In the genomic region with DNA sequence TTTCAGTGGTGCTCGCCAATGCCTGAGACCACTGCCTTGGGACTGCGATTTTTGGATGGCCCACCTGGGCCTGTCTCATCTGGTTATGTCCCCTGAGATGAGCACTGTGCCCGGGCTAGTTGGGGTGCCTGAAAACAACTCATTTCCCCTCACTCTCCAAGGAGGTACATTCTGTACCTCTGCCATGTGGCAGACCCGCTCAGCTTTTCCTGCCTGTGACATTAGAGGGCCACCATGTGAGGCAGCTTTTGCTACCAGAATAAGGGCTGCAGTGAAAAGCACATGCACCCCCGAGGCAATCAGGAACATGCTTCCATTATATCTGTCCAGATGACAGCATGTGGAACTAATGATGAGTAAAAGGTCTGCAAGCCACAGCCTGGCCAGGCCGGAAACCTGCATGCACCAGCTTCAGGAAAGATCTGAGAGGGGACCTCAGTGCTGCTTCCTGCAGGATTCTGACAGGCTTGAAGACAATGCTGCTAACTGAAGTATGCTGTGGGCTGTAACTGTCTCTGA, we compare ENCODE assay signal across 1 cellular context.
A peak's percentile ranks its signal among the peaks of the same experiment; 100 is the strongest.
TF ChIP-seq lines count a peak whose summit lies in the region.

No MANE protein-coding gene starts in this region.

TF ChIP-seq in HepG2, 621 proteins besides CTCF, POLR2A, EP300 and RAD21 (continued from another document and continues in another):
- TF ChIP-seq TMF1 (CRISPR knock-in tag; IDR thresholded peaks at IDR 0.05; ENCODE audit: low read depth) (no peak), PAX8 (CRISPR knock-in tag; IDR thresholded peaks at IDR 0.05; ENCODE audit: borderline replicate concordance) (no peak), BHLHE40 (IDR thresholded peaks at IDR 0.05; ENCODE audit: low read length) (no peak), HOXA5 (CRISPR knock-in tag; IDR thresholded peaks at IDR 0.05) (no peak), ZNF441 (CRISPR knock-in tag; IDR thresholded peaks at IDR 0.05; ENCODE audit: borderline replicate concordance) (no peak), ZNF530 (CRISPR knock-in tag; IDR thresholded peaks at IDR 0.05; ENCODE audit: low read depth) (no peak), YEATS4 (CRISPR knock-in tag; IDR thresholded peaks at IDR 0.05; ENCODE audit: borderline replicate concordance) (no peak), EED (CRISPR knock-in tag; IDR thresholded peaks at IDR 0.05) (no peak), ONECUT2 (CRISPR knock-in tag; IDR thresholded peaks at IDR 0.05) (no peak), SMARCE1 (IDR thresholded peaks at IDR 0.05; ENCODE audit: borderline replicate concordance) (no peak), TRIM24 (CRISPR knock-in tag; IDR thresholded peaks at IDR 0.05) (no peak), SATB2 (CRISPR knock-in tag; IDR thresholded peaks at IDR 0.05) (no peak), RBM22 (optimal IDR thresholded peaks at IDR 0.05; ENCODE audit: low read length) (no peak), SIN3A (IDR thresholded peaks at IDR 0.05; ENCODE audit: borderline replicate concordance, low read depth, low read length) (no peak), ZNF737 (CRISPR knock-in tag; IDR thresholded peaks at IDR 0.05; ENCODE audit: borderline replicate concordance) (no peak), ZNF883 (CRISPR knock-in tag; IDR thresholded peaks at IDR 0.05; ENCODE audit: not compliant biosample characterization) (no peak), DPF2 (CRISPR knock-in tag; IDR thresholded peaks at IDR 0.05; ENCODE audit: borderline replicate concordance, low read depth) (no peak), MAF1 (CRISPR knock-in tag; IDR thresholded peaks at IDR 0.05; ENCODE audit: borderline replicate concordance) (no peak), KDM2A (CRISPR knock-in tag; IDR thresholded peaks at IDR 0.05; ENCODE audit: borderline replicate concordance, low read depth) (no peak), NFIB (CRISPR knock-in tag; IDR thresholded peaks at IDR 0.05; ENCODE audit: borderline replicate concordance) (no peak), RARA (CRISPR knock-in tag; IDR thresholded peaks at IDR 0.05) (no peak), ZNF264 (CRISPR knock-in tag; IDR thresholded peaks at IDR 0.05) (no peak), MIER2 (CRISPR knock-in tag; IDR thresholded peaks at IDR 0.05) (no peak)
- TF ChIP-seq, protein P1, sequence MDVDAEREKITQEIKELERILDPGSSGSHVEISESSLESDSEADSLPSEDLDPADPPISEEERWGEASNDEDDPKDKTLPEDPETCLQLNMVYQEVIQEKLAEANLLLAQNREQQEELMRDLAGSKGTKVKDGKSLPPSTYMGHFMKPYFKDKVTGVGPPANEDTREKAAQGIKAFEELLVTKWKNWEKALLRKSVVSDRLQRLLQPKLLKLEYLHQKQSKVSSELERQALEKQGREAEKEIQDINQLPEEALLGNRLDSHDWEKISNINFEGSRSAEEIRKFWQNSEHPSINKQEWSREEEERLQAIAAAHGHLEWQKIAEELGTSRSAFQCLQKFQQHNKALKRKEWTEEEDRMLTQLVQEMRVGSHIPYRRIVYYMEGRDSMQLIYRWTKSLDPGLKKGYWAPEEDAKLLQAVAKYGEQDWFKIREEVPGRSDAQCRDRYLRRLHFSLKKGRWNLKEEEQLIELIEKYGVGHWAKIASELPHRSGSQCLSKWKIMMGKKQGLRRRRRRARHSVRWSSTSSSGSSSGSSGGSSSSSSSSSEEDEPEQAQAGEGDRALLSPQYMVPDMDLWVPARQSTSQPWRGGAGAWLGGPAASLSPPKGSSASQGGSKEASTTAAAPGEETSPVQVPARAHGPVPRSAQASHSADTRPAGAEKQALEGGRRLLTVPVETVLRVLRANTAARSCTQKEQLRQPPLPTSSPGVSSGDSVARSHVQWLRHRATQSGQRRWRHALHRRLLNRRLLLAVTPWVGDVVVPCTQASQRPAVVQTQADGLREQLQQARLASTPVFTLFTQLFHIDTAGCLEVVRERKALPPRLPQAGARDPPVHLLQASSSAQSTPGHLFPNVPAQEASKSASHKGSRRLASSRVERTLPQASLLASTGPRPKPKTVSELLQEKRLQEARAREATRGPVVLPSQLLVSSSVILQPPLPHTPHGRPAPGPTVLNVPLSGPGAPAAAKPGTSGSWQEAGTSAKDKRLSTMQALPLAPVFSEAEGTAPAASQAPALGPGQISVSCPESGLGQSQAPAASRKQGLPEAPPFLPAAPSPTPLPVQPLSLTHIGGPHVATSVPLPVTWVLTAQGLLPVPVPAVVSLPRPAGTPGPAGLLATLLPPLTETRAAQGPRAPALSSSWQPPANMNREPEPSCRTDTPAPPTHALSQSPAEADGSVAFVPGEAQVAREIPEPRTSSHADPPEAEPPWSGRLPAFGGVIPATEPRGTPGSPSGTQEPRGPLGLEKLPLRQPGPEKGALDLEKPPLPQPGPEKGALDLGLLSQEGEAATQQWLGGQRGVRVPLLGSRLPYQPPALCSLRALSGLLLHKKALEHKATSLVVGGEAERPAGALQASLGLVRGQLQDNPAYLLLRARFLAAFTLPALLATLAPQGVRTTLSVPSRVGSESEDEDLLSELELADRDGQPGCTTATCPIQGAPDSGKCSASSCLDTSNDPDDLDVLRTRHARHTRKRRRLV (CRISPR knock-in tag; IDR thresholded peaks at IDR 0.05), result no peak
- TF ChIP-seq, protein P2, sequence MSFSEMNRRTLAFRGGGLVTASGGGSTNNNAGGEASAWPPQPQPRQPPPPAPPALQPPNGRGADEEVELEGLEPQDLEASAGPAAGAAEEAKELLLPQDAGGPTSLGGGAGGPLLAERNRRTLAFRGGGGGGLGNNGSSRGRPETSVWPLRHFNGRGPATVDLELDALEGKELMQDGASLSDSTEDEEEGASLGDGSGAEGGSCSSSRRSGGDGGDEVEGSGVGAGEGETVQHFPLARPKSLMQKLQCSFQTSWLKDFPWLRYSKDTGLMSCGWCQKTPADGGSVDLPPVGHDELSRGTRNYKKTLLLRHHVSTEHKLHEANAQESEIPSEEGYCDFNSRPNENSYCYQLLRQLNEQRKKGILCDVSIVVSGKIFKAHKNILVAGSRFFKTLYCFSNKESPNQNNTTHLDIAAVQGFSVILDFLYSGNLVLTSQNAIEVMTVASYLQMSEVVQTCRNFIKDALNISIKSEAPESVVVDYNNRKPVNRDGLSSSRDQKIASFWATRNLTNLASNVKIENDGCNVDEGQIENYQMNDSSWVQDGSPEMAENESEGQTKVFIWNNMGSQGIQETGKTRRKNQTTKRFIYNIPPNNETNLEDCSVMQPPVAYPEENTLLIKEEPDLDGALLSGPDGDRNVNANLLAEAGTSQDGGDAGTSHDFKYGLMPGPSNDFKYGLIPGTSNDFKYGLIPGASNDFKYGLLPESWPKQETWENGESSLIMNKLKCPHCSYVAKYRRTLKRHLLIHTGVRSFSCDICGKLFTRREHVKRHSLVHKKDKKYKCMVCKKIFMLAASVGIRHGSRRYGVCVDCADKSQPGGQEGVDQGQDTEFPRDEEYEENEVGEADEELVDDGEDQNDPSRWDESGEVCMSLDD (CRISPR knock-in tag; IDR thresholded peaks at IDR 0.05; ENCODE audit: borderline replicate concordance), result no peak
- TF ChIP-seq, protein P3, sequence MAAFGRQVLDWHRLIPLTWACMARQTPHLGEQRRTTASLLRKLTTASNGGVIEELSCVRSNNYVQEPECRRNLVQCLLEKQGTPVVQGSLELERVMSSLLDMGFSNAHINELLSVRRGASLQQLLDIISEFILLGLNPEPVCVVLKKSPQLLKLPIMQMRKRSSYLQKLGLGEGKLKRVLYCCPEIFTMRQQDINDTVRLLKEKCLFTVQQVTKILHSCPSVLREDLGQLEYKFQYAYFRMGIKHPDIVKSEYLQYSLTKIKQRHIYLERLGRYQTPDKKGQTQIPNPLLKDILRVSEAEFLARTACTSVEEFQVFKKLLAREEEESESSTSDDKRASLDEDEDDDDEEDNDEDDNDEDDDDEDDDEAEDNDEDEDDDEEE (CRISPR knock-in tag; IDR thresholded peaks at IDR 0.05), result peak; percentile 92; the same call in 1 of the 2 replicates
- TF ChIP-seq, protein P4, sequence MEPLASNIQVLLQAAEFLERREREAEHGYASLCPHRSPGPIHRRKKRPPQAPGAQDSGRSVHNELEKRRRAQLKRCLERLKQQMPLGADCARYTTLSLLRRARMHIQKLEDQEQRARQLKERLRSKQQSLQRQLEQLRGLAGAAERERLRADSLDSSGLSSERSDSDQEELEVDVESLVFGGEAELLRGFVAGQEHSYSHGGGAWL (CRISPR knock-in tag; IDR thresholded peaks at IDR 0.05), result no peak
- TF ChIP-seq, protein P5, sequence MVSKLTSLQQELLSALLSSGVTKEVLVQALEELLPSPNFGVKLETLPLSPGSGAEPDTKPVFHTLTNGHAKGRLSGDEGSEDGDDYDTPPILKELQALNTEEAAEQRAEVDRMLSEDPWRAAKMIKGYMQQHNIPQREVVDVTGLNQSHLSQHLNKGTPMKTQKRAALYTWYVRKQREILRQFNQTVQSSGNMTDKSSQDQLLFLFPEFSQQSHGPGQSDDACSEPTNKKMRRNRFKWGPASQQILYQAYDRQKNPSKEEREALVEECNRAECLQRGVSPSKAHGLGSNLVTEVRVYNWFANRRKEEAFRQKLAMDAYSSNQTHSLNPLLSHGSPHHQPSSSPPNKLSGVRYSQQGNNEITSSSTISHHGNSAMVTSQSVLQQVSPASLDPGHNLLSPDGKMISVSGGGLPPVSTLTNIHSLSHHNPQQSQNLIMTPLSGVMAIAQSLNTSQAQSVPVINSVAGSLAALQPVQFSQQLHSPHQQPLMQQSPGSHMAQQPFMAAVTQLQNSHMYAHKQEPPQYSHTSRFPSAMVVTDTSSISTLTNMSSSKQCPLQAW (CRISPR knock-in tag; IDR thresholded peaks at IDR 0.05), result peak; percentile 12; the same call in 1 of the 2 replicates
- TF ChIP-seq, protein P6, sequence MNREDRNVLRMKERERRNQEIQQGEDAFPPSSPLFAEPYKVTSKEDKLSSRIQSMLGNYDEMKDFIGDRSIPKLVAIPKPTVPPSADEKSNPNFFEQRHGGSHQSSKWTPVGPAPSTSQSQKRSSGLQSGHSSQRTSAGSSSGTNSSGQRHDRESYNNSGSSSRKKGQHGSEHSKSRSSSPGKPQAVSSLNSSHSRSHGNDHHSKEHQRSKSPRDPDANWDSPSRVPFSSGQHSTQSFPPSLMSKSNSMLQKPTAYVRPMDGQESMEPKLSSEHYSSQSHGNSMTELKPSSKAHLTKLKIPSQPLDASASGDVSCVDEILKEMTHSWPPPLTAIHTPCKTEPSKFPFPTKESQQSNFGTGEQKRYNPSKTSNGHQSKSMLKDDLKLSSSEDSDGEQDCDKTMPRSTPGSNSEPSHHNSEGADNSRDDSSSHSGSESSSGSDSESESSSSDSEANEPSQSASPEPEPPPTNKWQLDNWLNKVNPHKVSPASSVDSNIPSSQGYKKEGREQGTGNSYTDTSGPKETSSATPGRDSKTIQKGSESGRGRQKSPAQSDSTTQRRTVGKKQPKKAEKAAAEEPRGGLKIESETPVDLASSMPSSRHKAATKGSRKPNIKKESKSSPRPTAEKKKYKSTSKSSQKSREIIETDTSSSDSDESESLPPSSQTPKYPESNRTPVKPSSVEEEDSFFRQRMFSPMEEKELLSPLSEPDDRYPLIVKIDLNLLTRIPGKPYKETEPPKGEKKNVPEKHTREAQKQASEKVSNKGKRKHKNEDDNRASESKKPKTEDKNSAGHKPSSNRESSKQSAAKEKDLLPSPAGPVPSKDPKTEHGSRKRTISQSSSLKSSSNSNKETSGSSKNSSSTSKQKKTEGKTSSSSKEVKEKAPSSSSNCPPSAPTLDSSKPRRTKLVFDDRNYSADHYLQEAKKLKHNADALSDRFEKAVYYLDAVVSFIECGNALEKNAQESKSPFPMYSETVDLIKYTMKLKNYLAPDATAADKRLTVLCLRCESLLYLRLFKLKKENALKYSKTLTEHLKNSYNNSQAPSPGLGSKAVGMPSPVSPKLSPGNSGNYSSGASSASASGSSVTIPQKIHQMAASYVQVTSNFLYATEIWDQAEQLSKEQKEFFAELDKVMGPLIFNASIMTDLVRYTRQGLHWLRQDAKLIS (CRISPR knock-in tag; IDR thresholded peaks at IDR 0.05), result no peak
- TF ChIP-seq, protein P7, sequence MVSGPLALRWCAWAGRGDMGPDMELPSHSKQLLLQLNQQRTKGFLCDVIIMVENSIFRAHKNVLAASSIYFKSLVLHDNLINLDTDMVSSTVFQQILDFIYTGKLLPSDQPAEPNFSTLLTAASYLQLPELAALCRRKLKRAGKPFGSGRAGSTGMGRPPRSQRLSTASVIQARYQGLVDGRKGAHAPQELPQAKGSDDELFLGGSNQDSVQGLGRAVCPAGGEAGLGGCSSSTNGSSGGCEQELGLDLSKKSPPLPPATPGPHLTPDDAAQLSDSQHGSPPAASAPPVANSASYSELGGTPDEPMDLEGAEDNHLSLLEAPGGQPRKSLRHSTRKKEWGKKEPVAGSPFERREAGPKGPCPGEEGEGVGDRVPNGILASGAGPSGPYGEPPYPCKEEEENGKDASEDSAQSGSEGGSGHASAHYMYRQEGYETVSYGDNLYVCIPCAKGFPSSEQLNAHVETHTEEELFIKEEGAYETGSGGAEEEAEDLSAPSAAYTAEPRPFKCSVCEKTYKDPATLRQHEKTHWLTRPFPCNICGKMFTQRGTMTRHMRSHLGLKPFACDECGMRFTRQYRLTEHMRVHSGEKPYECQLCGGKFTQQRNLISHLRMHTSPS (CRISPR knock-in tag; IDR thresholded peaks at IDR 0.05; ENCODE audit: low read depth), result no peak
- TF ChIP-seq, protein P8, sequence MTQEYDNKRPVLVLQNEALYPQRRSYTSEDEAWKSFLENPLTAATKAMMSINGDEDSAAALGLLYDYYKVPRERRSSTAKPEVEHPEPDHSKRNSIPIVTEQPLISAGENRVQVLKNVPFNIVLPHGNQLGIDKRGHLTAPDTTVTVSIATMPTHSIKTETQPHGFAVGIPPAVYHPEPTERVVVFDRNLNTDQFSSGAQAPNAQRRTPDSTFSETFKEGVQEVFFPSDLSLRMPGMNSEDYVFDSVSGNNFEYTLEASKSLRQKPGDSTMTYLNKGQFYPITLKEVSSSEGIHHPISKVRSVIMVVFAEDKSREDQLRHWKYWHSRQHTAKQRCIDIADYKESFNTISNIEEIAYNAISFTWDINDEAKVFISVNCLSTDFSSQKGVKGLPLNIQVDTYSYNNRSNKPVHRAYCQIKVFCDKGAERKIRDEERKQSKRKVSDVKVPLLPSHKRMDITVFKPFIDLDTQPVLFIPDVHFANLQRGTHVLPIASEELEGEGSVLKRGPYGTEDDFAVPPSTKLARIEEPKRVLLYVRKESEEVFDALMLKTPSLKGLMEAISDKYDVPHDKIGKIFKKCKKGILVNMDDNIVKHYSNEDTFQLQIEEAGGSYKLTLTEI (CRISPR knock-in tag; conservative IDR thresholded peaks at IDR 0.05), result no peak
- TF ChIP-seq, protein P9, sequence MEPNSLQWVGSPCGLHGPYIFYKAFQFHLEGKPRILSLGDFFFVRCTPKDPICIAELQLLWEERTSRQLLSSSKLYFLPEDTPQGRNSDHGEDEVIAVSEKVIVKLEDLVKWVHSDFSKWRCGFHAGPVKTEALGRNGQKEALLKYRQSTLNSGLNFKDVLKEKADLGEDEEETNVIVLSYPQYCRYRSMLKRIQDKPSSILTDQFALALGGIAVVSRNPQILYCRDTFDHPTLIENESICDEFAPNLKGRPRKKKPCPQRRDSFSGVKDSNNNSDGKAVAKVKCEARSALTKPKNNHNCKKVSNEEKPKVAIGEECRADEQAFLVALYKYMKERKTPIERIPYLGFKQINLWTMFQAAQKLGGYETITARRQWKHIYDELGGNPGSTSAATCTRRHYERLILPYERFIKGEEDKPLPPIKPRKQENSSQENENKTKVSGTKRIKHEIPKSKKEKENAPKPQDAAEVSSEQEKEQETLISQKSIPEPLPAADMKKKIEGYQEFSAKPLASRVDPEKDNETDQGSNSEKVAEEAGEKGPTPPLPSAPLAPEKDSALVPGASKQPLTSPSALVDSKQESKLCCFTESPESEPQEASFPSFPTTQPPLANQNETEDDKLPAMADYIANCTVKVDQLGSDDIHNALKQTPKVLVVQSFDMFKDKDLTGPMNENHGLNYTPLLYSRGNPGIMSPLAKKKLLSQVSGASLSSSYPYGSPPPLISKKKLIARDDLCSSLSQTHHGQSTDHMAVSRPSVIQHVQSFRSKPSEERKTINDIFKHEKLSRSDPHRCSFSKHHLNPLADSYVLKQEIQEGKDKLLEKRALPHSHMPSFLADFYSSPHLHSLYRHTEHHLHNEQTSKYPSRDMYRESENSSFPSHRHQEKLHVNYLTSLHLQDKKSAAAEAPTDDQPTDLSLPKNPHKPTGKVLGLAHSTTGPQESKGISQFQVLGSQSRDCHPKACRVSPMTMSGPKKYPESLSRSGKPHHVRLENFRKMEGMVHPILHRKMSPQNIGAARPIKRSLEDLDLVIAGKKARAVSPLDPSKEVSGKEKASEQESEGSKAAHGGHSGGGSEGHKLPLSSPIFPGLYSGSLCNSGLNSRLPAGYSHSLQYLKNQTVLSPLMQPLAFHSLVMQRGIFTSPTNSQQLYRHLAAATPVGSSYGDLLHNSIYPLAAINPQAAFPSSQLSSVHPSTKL (CRISPR knock-in tag; IDR thresholded peaks at IDR 0.05), result 0 out of 2 replicates have a peak, but pooled peaks have one; percentile 8
